14 cellular contexts compared by ENCODE assay signal in genomic region chr2:105315314-105315713, GRCh38. TPM values are rescaled to one million over a fixed set of nuclear protein-coding genes. Genes with fewer than 3 reads are reported as not detected.
A peak's percentile ranks its signal among the peaks of the same experiment; 100 is the strongest.
DNase-seq lines count a peak whose midpoint lies in the region; ATAC-seq, FAIRE-seq and TF ChIP-seq lines count a peak whose summit lies in the region.
"Had no signal": no experiment of that assay in that cellular context is flagged by ENCODE, and none has a peak within 500 bp of the region (broad histone marks: within the 10 kb centered on the region; RNA-seq: fewer than 3 reads in every experiment).

No MANE protein-coding gene starts in this region.

- no peaks in the 10 kb centered on the region for H3K36me3 ChIP-seq in mesendoderm (ENCODE audit: control insufficient read depth, insufficient read depth, low read length)

- no peaks in the 10 kb centered on the region for H3K27me3 ChIP-seq in mesendoderm (ENCODE audit: insufficient read depth, low read length, poor library complexity)

- H3K4me1 ChIP-seq in mesendoderm (ENCODE audit: control insufficient read depth, low read depth, low read length): no peaks in the 10 kb centered on the region

- H3K27ac ChIP-seq in mesendoderm (ENCODE audit: low read depth, low read length): no peak overlapping the region

- H3K4ac ChIP-seq in mesendoderm (ENCODE audit: low read depth, low read length): no peak overlapping the region

- H3K4me3 Mint-ChIP-seq in stimulated activated naive CD8-positive, alpha-beta T cell treated with anti-CD3 and anti-CD28 coated beads, Interleukin-15, amount 100 ng/mL, for 72 hours: no peak overlapping the region
- H3K4me3 Mint-ChIP-seq: H9 had no signal

- DNase-seq in stimulated activated naive CD8-positive, alpha-beta T cell treated with anti-CD3 and anti-CD28 coated beads, Interleukin-15, amount 100 ng/mL, for 72 hours: no peak
- no peak for DNase-seq in stimulated activated naive CD8-positive, alpha-beta T cell treated with anti-CD3 and anti-CD28 coated beads, Interleukin-15, Interleukin-2, amounts not matched to agents 100 U/mL and 50 U/mL, for 24 hours
- DNase-seq in activated CD4-positive, CD25-positive, alpha-beta regulatory T cell treated with anti-CD3 and anti-CD28 coated beads, Interleukin-2, amount 50 U/mL, for 72 hours: no peak
- no peak for DNase-seq in mesendoderm
- no peak for DNase-seq in HEK293T (ENCODE audit: extremely low spot score)
- DNase-seq in frontal cortex (ENCODE audit: low spot score in 2 of 2): no peak
- DNase-seq: ACHN, H9, NCI-H1092 treated with DMSO at 0.1 percent for 48 hours, NCI-H510A treated with DMSO at 0.1 percent for 48 hours, RPMI8226 had no signal

- FAIRE-seq in frontal cortex (lab: Jason Lieb, UNC): no peak
- FAIRE-seq: HepG2 had no signal

- CTCF ChIA-PET in HEK293T (lab: Yijun Ruan, JAX): no interaction called here

- H3K23ac ChIP-seq in mesendoderm (ENCODE audit: low read length): no peak overlapping the region

- H4K5ac ChIP-seq in mesendoderm (ENCODE audit: low read length): no peak overlapping the region

- no peak overlapping the region for H3K9ac ChIP-seq in mesendoderm (ENCODE audit: low read length)

- H3K4me2 ChIP-seq in mesendoderm (ENCODE audit: low read length): no peak overlapping the region

- H4K8ac ChIP-seq in mesendoderm (ENCODE audit: low read depth, low read length): no peak overlapping the region

- no peak overlapping the region for H3K4me3 ChIP-seq in mesendoderm (ENCODE audit: low read length)

- H3K79me1 ChIP-seq in mesendoderm (ENCODE audit: low read length): peaks cover under 1% of the 10 kb centered on the region

- no peak overlapping the region for H3K18ac ChIP-seq in mesendoderm (ENCODE audit: low read length)

- no peaks in the 10 kb centered on the region for H3K27me3 Mint-ChIP-seq in stimulated activated naive CD8-positive, alpha-beta T cell treated with anti-CD3 and anti-CD28 coated beads, Interleukin-15, amount 100 ng/mL, for 72 hours

- H2BK15ac ChIP-seq in mesendoderm (replicated peaks; ENCODE audit: low read depth): no peak overlapping the region

- no peak overlapping the region for H2BK5ac ChIP-seq in mesendoderm (ENCODE audit: low read length)

- no peaks in the 10 kb centered on the region for H3K9me3 Mint-ChIP-seq in stimulated activated naive CD8-positive, alpha-beta T cell treated with anti-CD3 and anti-CD28 coated beads, Interleukin-15, amount 100 ng/mL, for 72 hours
- H3K9me3 Mint-ChIP-seq: H9 had no signal

- no peak overlapping the region for H2AK5ac ChIP-seq in mesendoderm (ENCODE audit: low read length)

- H3K56ac ChIP-seq in mesendoderm (ENCODE audit: low read length): no peak overlapping the region

- H3K27ac Mint-ChIP-seq in stimulated activated naive CD8-positive, alpha-beta T cell treated with anti-CD3 and anti-CD28 coated beads, Interleukin-15, amount 100 ng/mL, for 72 hours: no peak overlapping the region
- H3K27ac Mint-ChIP-seq: H9 had no signal

- no CpG with 5 or more reads among the region's 3 CpGs for WGBS in mesendoderm (ENCODE audit: extremely low coverage, insufficient coverage, low lambda C conversion rate)

- H3K4me1 Mint-ChIP-seq in stimulated activated naive CD8-positive, alpha-beta T cell treated with anti-CD3 and anti-CD28 coated beads, Interleukin-15, amount 100 ng/mL, for 72 hours: peaks cover 41% of the 10 kb centered on the region
- H3K4me1 Mint-ChIP-seq: H9 had no signal

- H2BK120ac ChIP-seq in mesendoderm (ENCODE audit: low read depth, low read length): no peak overlapping the region

- POLR2A ChIA-PET in HEK293T (lab: Yijun Ruan, JAX): no interaction called here

- H3K79me2 ChIP-seq in mesendoderm (ENCODE audit: control insufficient read depth, insufficient read depth, low read length): peaks cover 2% of the 10 kb centered on the region

- peak; percentile 68 for ATAC-seq in stimulated activated naive CD8-positive, alpha-beta T cell treated with anti-CD3 and anti-CD28 coated beads, Interleukin-15, amount 100 ng/mL, for 72 hours
- no peak for ATAC-seq in stimulated activated naive CD8-positive, alpha-beta T cell treated with anti-CD3 and anti-CD28 coated beads, Interleukin-15, Interleukin-2, amounts not matched to agents 100 U/mL and 50 U/mL, for 24 hours
- peak; percentile 51 for ATAC-seq in GM21737 (IDR thresholded peaks at IDR 0.05; ENCODE audit: unreplicated experiment)
- ATAC-seq in HG03196 (IDR thresholded peaks at IDR 0.05; ENCODE audit: unreplicated experiment): peak; percentile 39
- ATAC-seq: HepG2 had no signal

TF ChIP-seq in HEK293T, 16 proteins besides CTCF, POLR2A, EP300 and RAD21:
- TF ChIP-seq SP1 (IDR thresholded peaks at IDR 0.05) (no peak), FOXA1 (IDR thresholded peaks at IDR 0.05) (no peak)

RNA-seq across cellular contexts. Expression of gene TGFBRAP1, which starts 14.2 kb away (rescaled TPM):
- 11.9 TPM for polyA plus RNA-seq in mesendoderm (2013, experiment 1 of 2)
- 12.3 TPM for polyA plus RNA-seq in mesendoderm (2013, experiment 2 of 2)
- 20.4 TPM for total RNA-seq in frontal cortex

RNA-seq across cellular contexts. Expression of gene C2orf49, which starts 22.0 kb away (rescaled TPM):
- polyA plus RNA-seq in mesendoderm (2013, experiment 1 of 2): 16.4 TPM
- 15.7 TPM for polyA plus RNA-seq in mesendoderm (2013, experiment 2 of 2)
- total RNA-seq in frontal cortex: 29.8 TPM
